In genomic region chr1:112735752-112736151, GRCh38 we compare ENCODE assay signal across 12 cellular contexts. TPM values are rescaled to one million over a fixed set of nuclear protein-coding genes. Genes with fewer than 3 reads are reported as not detected.
DNase-seq lines count a peak whose midpoint lies in the region; ATAC-seq, FAIRE-seq and TF ChIP-seq lines count a peak whose summit lies in the region.
"Had no signal": no experiment of that assay in that cellular context is flagged by ENCODE, and none has a peak within 500 bp of the region (broad histone marks: within the 10 kb centered on the region; RNA-seq: fewer than 3 reads in every experiment).

No MANE protein-coding gene starts in this region.

- no peaks in the 10 kb centered on the region for H3K79me2 ChIP-seq in keratinocyte (ENCODE audit: control insufficient read depth, insufficient read depth, low read length)

- no peaks in the 10 kb centered on the region for H3K27me3 ChIP-seq in keratinocyte (ENCODE audit: control insufficient read depth, extremely low read depth, insufficient read depth, low read length)

- H3K36me3 ChIP-seq in keratinocyte (ENCODE audit: control insufficient read depth in 2 of 2, extremely low read depth in 1 of 2, insufficient read depth in 2 of 2, low read length in 2 of 2), result no peaks in the 10 kb centered on the region
- H3K36me3 ChIP-seq: upper lobe of right lung had no signal

- peaks cover 19% of the 10 kb centered on the region for H3K4me1 ChIP-seq in keratinocyte (ENCODE audit: control insufficient read depth, extremely low read depth, insufficient read depth, low read length)
- H3K4me1 ChIP-seq: upper lobe of right lung had no signal

- H3K4me1 Mint-ChIP-seq in activated naive CD8-positive, alpha-beta T cell treated with anti-CD3 and anti-CD28 coated beads, Interleukin-2, amount 50 U/mL, for 24 hours, result peaks cover 31% of the 10 kb centered on the region
- H3K4me1 Mint-ChIP-seq: GM23338 had no signal

- FAIRE-seq in keratinocyte (lab: Jason Lieb, UNC), result peak; percentile 86

- dilution Hi-C loops in keratinocyte (cut with MboI; ENCODE audit: extremely low pct_ligation_motif_present, low sequenced_read_pairs), result no loop called here

- H3K27ac Mint-ChIP-seq in activated naive CD8-positive, alpha-beta T cell treated with anti-CD3 and anti-CD28 coated beads, Interleukin-2, amount 50 U/mL, for 24 hours, result peak overlapping the region; percentile 65
- H3K27ac Mint-ChIP-seq: activated T-helper 2 cell treated with anti-CD3 and anti-CD28 coated beads, Interferon-gamma antibody, Interleukin-2, Interleukin-4, amounts not matched to agents 10 μg/mL and 5 μg/mL and 100 μg/mL, durations not matched to agents 14 hours and 24 hours and 36 hours; GM23338 had no signal

- H3K4me2 ChIP-seq in keratinocyte (ENCODE audit: control insufficient read depth, extremely low read depth, insufficient read depth, low read depth, low read length), result peak overlapping the region; percentile 49
- H3K4me2 ChIP-seq: GM23338 had no signal

- H3K9me3 Mint-ChIP-seq in activated naive CD8-positive, alpha-beta T cell treated with anti-CD3 and anti-CD28 coated beads, Interleukin-2, amount 50 U/mL, for 24 hours, result peaks cover 5% of the 10 kb centered on the region
- H3K9me3 Mint-ChIP-seq: activated T-helper 2 cell treated with anti-CD3 and anti-CD28 coated beads, Interferon-gamma antibody, Interleukin-2, Interleukin-4, amounts not matched to agents 10 μg/mL and 5 μg/mL and 100 μg/mL, durations not matched to agents 14 hours and 24 hours and 36 hours; GM23338 had no signal

- no peaks in the 10 kb centered on the region for H4K20me1 ChIP-seq in keratinocyte (ENCODE audit: control insufficient read depth, extremely low read depth, insufficient read depth, low read length)

- peak overlapping the region; percentile 30 for H3K9ac ChIP-seq in keratinocyte (ENCODE audit: control insufficient read depth, extremely low read depth, insufficient read depth, low read length)

- ATAC-seq in activated naive CD8-positive, alpha-beta T cell treated with anti-CD3 and anti-CD28 coated beads, Interleukin-2, amount 50 U/mL, for 24 hours, result peak; percentile 92
- no peak for ATAC-seq in HG02571 (IDR thresholded peaks at IDR 0.05; ENCODE audit: unreplicated experiment)
- ATAC-seq: GM23338, upper lobe of right lung had no signal

- peak overlapping the region; percentile 77 for H3K27ac ChIP-seq in keratinocyte (ENCODE audit: control insufficient read depth, insufficient read depth, low read length)
- H3K27ac ChIP-seq: upper lobe of right lung had no signal

- DNase-seq in AG10803 (ENCODE audit: low read depth), result peak; percentile 67
- peak; percentile 98 for DNase-seq in HCEC 1CT
- DNase-seq in activated naive CD8-positive, alpha-beta T cell treated with anti-CD3 and anti-CD28 coated beads, Interleukin-2, amount 50 U/mL, for 24 hours, result no peak
- DNase-seq in keratinocyte (ENCODE audit: low read depth, low spot score), result peak; percentile 72
- DNase-seq in NCI-H128 (lab: John Stamatoyannopoulos, UW; ENCODE audit: unreplicated experiment), result no peak
- DNase-seq in HuH-7 (ENCODE audit: low spot score), result no peak
- no peak for DNase-seq in GM13977 (ENCODE audit: low spot score)
- DNase-seq: NCI-H1417 treated with DMSO at 0.1 percent for 48 hours, upper lobe of right lung had no signal

- H3K4me3 Mint-ChIP-seq in activated naive CD8-positive, alpha-beta T cell treated with anti-CD3 and anti-CD28 coated beads, Interleukin-2, amount 50 U/mL, for 24 hours, result no peak overlapping the region
- H3K4me3 Mint-ChIP-seq: GM23338 had no signal

- H3K36me3 Mint-ChIP-seq in activated naive CD8-positive, alpha-beta T cell treated with anti-CD3 and anti-CD28 coated beads, Interleukin-2, amount 50 U/mL, for 24 hours (ENCODE audit: low read depth), result peaks cover 1% of the 10 kb centered on the region

- in situ Hi-C loops in GM13977 (cut with MboI; ENCODE audit: low pct_unique_long_range_greater_than_20kb, low sequenced_read_pairs, unreplicated experiment), result loop anchor here (10.0 kb wide), 1 partner anchor 69 kb away; no protein-coding TSS in a partner anchor

- H3K9me1 ChIP-seq in keratinocyte (ENCODE audit: control insufficient read depth, extremely low read depth, insufficient read depth, low read length), result no peaks in the 10 kb centered on the region

- no peak for TF ChIP-seq CTCF in AG10803 (conservative IDR thresholded peaks at IDR 0.05; ENCODE audit: low read length)
- TF ChIP-seq CTCF in keratinocyte (optimal IDR thresholded peaks at IDR 0.05 in 1 of 3, IDR thresholded peaks at IDR 0.05 in 1 of 3, conservative IDR thresholded peaks at IDR 0.05 in 1 of 3; ENCODE audit: extremely low read depth in 1 of 3, insufficient read depth in 2 of 3, low read length in 3 of 3), result no peak
- no peak for TF ChIP-seq CTCF in GM13977 (IDR thresholded peaks at IDR 0.05; ENCODE audit: extremely low read depth, insufficient read depth, missing control alignments)

- H3K9me3 ChIP-seq in keratinocyte (ENCODE audit: control insufficient read depth, low read depth, low read length), result no peaks in the 10 kb centered on the region
- H3K9me3 ChIP-seq: upper lobe of right lung had no signal

- no peak overlapping the region for H3K4me3 ChIP-seq in AG10803 (ENCODE audit: low read length)
- peak overlapping the region in 1 of 3 experiments; percentile 14 for H3K4me3 ChIP-seq in keratinocyte (ENCODE audit: control insufficient read depth in 2 of 3, extremely low read depth in 1 of 3, insufficient read depth in 2 of 3, low read depth in 1 of 3, low read length in 3 of 3)
- H3K4me3 ChIP-seq: GM23338, upper lobe of right lung had no signal

- H2AFZ ChIP-seq in keratinocyte (ENCODE audit: control insufficient read depth, low read length), result no peak overlapping the region

- peaks cover 33% of the 10 kb centered on the region for H3K27me3 Mint-ChIP-seq in activated naive CD8-positive, alpha-beta T cell treated with anti-CD3 and anti-CD28 coated beads, Interleukin-2, amount 50 U/mL, for 24 hours

RNA-seq across cellular contexts. Expression of gene PPM1J, which starts 20.6 kb away (rescaled TPM):
- 7.7 to 14.2 TPM (median 7.7 TPM) in 3 replicates for polyA plus RNA-seq in keratinocyte
- 1.3 TPM for polyA plus RNA-seq in keratinocyte (2011; ENCODE audit: low read depth)
- polyA plus RNA-seq in keratinocyte (2011; cell fraction: cytosol; rRNA removed), result 5.5 and 8.3 TPM in 2 replicates
- 32.6 and 41.3 TPM in 2 replicates for polyA plus RNA-seq in keratinocyte (2011; cell fraction: nucleus; rRNA removed)
- polyA plus RNA-seq in keratinocyte (2012; ENCODE audit: low replicate concordance), result 7.1 and 7.8 TPM in 2 replicates
- 4.0 to 7.7 TPM (median 6.9 TPM) in 3 replicates for polyA minus RNA-seq in keratinocyte
- polyA minus RNA-seq in keratinocyte (2011; cell fraction: cytosol; rRNA and poly(A)+ RNA removed), result 6.9 TPM
- polyA minus RNA-seq in keratinocyte (2011; cell fraction: nucleus; rRNA and poly(A)+ RNA removed), result 3.6 and 3.9 TPM in 2 replicates

RNA-seq across cellular contexts. Expression of gene RHOC, which starts 28.8 kb away (rescaled TPM):
- polyA plus RNA-seq in keratinocyte, result 639 to 942 TPM (median 813 TPM) in 3 replicates
- polyA plus RNA-seq in keratinocyte (2011; ENCODE audit: low read depth), result 318 TPM
- polyA plus RNA-seq in keratinocyte (2011; cell fraction: cytosol; rRNA removed), result 729 and 994 TPM in 2 replicates
- polyA plus RNA-seq in keratinocyte (2011; cell fraction: nucleus; rRNA removed), result 447 and 491 TPM in 2 replicates
- 415 and 728 TPM in 2 replicates for polyA plus RNA-seq in keratinocyte (2012; ENCODE audit: low replicate concordance)
- polyA minus RNA-seq in keratinocyte, result 503 to 721 TPM (median 560 TPM) in 3 replicates
- 621 TPM for polyA minus RNA-seq in keratinocyte (2011; cell fraction: cytosol; rRNA and poly(A)+ RNA removed)
- polyA minus RNA-seq in keratinocyte (2011; cell fraction: nucleus; rRNA and poly(A)+ RNA removed), result 137 and 149 TPM in 2 replicates

Comparison
In these comparisons a context has a peak if more than half of its experiments do, and no peak if none do; other contexts are left out.
1. DNase-seq: peak in AG10803 (single experiment), HCEC 1CT (single experiment) and keratinocyte (single experiment); none in activated naive CD8-positive, alpha-beta T cell treated with anti-CD3 and anti-CD28 coated beads, Interleukin-2, amount 50 U/mL, for 24 hours (single experiment), NCI-H128 (single experiment), HuH-7 (single experiment) and GM13977 (single experiment).